Comparison of ENCODE assay signal across 11 cellular contexts in the genomic region with DNA sequence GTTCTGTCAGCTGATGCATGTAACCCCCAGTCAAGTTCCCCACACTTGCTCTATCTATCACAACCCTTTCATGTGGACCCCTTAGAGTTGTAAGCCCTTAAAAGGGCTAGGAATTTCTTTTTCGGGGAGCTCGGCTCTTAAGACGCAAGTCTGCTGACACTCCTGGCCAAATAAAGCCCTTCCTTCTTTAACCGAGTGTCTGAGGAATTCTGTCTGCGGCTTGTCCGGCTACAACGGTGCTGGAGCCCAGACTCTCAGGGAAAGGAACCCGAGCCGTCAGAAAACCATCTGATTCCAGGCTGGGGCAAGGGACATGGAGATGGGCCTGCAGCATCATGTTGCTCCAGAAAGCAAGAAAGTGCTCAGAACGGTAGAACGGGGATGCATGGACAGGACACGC. TPM values are rescaled to one million over a fixed set of nuclear protein-coding genes. Genes with fewer than 3 reads are reported as not detected.
DNase-seq lines count a peak whose midpoint lies in the region; TF ChIP-seq lines count a peak whose summit lies in the region.
"Had no signal": no experiment of that assay in that cellular context is flagged by ENCODE, and none has a peak within 500 bp of the region (broad histone marks: within the 10 kb centered on the region; RNA-seq: fewer than 3 reads in every experiment).

No MANE protein-coding gene starts in this region.

- no peaks in the 10 kb centered on the region for H3K9me3 ChIP-seq in BLaER1 treated with 17β-estradiol and CSF1 and Interleukin-3, amounts not matched to agents 10 nM and 100 nM (replicated peaks in 1 of 11)
- no peaks in the 10 kb centered on the region for H3K9me3 ChIP-seq in osteoblast (ENCODE audit: low read depth, low read length)
- no peaks in the 10 kb centered on the region for H3K9me3 ChIP-seq in effector memory CD4-positive, alpha-beta T cell (ENCODE audit: control insufficient read depth, low read length)

- H2AFZ ChIP-seq in osteoblast (ENCODE audit: low read length): no peak overlapping the region

- H3K4me1 ChIP-seq in BLaER1 treated with 17β-estradiol and CSF1 and Interleukin-3, amounts not matched to agents 10 nM and 100 nM: peaks cover 82 to 99% (median 95%) of the 10 kb centered on the region in 10 experiments
- H3K4me1 ChIP-seq in osteoblast (ENCODE audit: insufficient read depth, low read length): peaks cover 12% of the 10 kb centered on the region
- H3K4me1 ChIP-seq in effector memory CD4-positive, alpha-beta T cell (ENCODE audit: control insufficient read depth, insufficient read depth, low read length, poor library complexity, severe bottlenecking): peaks cover 35% of the 10 kb centered on the region

- H3K4me3 ChIP-seq in BLaER1 treated with 17β-estradiol and CSF1 and Interleukin-3, amounts not matched to agents 10 nM and 100 nM: peak overlapping the region in 6 of 10 experiments; percentile 3 to 56 (median 32); a peak in 8 of 20 replicates
- H3K4me3 ChIP-seq in HL-60 (replicated peaks; ENCODE audit: insufficient read depth, low read length) (no peak overlapping the region), choroid plexus epithelial cell (ENCODE audit: low read depth, low read length) (no peak overlapping the region), osteoblast (ENCODE audit: insufficient read depth, low read length) (peak overlapping the region; percentile 25)
- H3K4me3 ChIP-seq in effector memory CD4-positive, alpha-beta T cell (ENCODE audit: insufficient read depth, low read depth, low read length, poor library complexity, severe bottlenecking): no peak overlapping the region
- H3K4me3 ChIP-seq: lung had no signal

- DNase-seq in HL-60 (ENCODE audit: low read depth in 1 of 2, low spot score in 1 of 2) (no peak), choroid plexus epithelial cell (ENCODE audit: low read depth) (peak; percentile 53), osteoblast (ENCODE audit: insufficient read length, low spot score, missing footprints) (no peak), SW 1271 (lab: John Stamatoyannopoulos, UW) (no peak), RPMI8226 (no peak)
- DNase-seq in effector memory CD4-positive, alpha-beta T cell: no peak
- DNase-seq: NCI-H1694, NCI-H446 treated with DMSO at 0.1 percent for 48 hours had no signal

- peaks cover 0 to 83% (median 49%) of the 10 kb centered on the region in 11 experiments; a peak in 18 of 22 replicates for H4K20me1 ChIP-seq in BLaER1 treated with 17β-estradiol and CSF1 and Interleukin-3, amounts not matched to agents 10 nM and 100 nM
- no peaks in the 10 kb centered on the region for H4K20me1 ChIP-seq in osteoblast (ENCODE audit: insufficient read depth, low read length)

- H3K4me2 ChIP-seq in BLaER1 treated with 17β-estradiol and CSF1 and Interleukin-3, amounts not matched to agents 10 nM and 100 nM: peak overlapping the region; percentile 86 to 100 (median 97)
- peak overlapping the region; percentile 61 for H3K4me2 ChIP-seq in osteoblast (ENCODE audit: insufficient read depth, low read length)

- no peaks in the 10 kb centered on the region for H3K79me2 ChIP-seq in osteoblast (ENCODE audit: insufficient read depth, low read length)

- H3K9ac ChIP-seq in BLaER1 treated with 17β-estradiol and CSF1 and Interleukin-3, amounts not matched to agents 10 nM and 100 nM: peak overlapping the region; percentile 66 to 80 (median 75); a peak in 18 of 22 replicates

- TF ChIP-seq CTCF in HL-60 (IDR thresholded peaks at IDR 0.05; ENCODE audit: insufficient read depth, low read length) (no peak), choroid plexus epithelial cell (conservative IDR thresholded peaks at IDR 0.05; ENCODE audit: low read depth, low read length) (no peak), osteoblast (IDR thresholded peaks at IDR 0.05; ENCODE audit: extremely low read depth, low read depth, low read length) (no peak)

- no peaks in the 10 kb centered on the region for H3K27me3 ChIP-seq in BLaER1 treated with 17β-estradiol and CSF1 and Interleukin-3, amounts not matched to agents 10 nM and 100 nM
- no peaks in the 10 kb centered on the region for H3K27me3 ChIP-seq in HL-60 (ENCODE audit: insufficient read depth, poor library complexity, severe bottlenecking)
- no peaks in the 10 kb centered on the region for H3K27me3 ChIP-seq in osteoblast (ENCODE audit: insufficient read depth, low read length)
- H3K27me3 ChIP-seq in effector memory CD4-positive, alpha-beta T cell (replicated peaks; ENCODE audit: control insufficient read depth, insufficient read depth, low read length, poor library complexity, severe bottlenecking): no peaks in the 10 kb centered on the region

- peak overlapping the region in 10 of 11 experiments; percentile 50 to 89 (median 84); a peak in 20 of 22 replicates for H3K27ac ChIP-seq in BLaER1 treated with 17β-estradiol and CSF1 and Interleukin-3, amounts not matched to agents 10 nM and 100 nM
- H3K27ac ChIP-seq in HL-60 (replicated peaks) (peak overlapping the region; percentile 30), osteoblast (ENCODE audit: low read depth, low read length) (no peak overlapping the region)
- H3K27ac ChIP-seq in effector memory CD4-positive, alpha-beta T cell (ENCODE audit: insufficient read depth, low read length, poor library complexity, severe bottlenecking): no peak overlapping the region
- H3K27ac ChIP-seq: C4-2B had no signal

- H3K36me3 ChIP-seq in BLaER1 treated with 17β-estradiol and CSF1 and Interleukin-3, amounts not matched to agents 10 nM and 100 nM: peaks cover 4 to 82% (median 61%) of the 10 kb centered on the region in 11 experiments; a peak in 21 of 22 replicates
- H3K36me3 ChIP-seq in osteoblast (ENCODE audit: insufficient read depth, low read length): no peaks in the 10 kb centered on the region
- peaks cover 49% of the 10 kb centered on the region for H3K36me3 ChIP-seq in effector memory CD4-positive, alpha-beta T cell (ENCODE audit: control insufficient read depth, insufficient read depth, low read length)

RNA-seq across cellular contexts. Expression of a gene that starts 12.2 kb away (rescaled TPM):
- 13.3 and 15.2 TPM in 2 replicates for total RNA-seq in osteoblast

RNA-seq across cellular contexts. Expression of a gene that starts 31.3 kb away (rescaled TPM):
- total RNA-seq in osteoblast: 9.4 and 10.9 TPM in 2 replicates

RNA-seq across cellular contexts. Expression of a gene that starts 35.0 kb away (rescaled TPM):
- total RNA-seq in osteoblast: 413 and 480 TPM in 2 replicates

Comparison
In these comparisons a context has a peak if more than half of its experiments do, and no peak if none do; other contexts are left out.
1. H3K27ac ChIP-seq: peak in BLaER1 treated with 17β-estradiol and CSF1 and Interleukin-3, amounts not matched to agents 10 nM and 100 nM (10 of 11) and HL-60 (single experiment); none in osteoblast (single experiment) and effector memory CD4-positive, alpha-beta T cell (single experiment).
2. H3K4me3 ChIP-seq: peak in BLaER1 treated with 17β-estradiol and CSF1 and Interleukin-3, amounts not matched to agents 10 nM and 100 nM (6 of 10) and osteoblast (single experiment); none in HL-60 (single experiment), choroid plexus epithelial cell (single experiment) and effector memory CD4-positive, alpha-beta T cell (single experiment).